ENCODE assay signal across 1 cellular context in the genomic region with DNA sequence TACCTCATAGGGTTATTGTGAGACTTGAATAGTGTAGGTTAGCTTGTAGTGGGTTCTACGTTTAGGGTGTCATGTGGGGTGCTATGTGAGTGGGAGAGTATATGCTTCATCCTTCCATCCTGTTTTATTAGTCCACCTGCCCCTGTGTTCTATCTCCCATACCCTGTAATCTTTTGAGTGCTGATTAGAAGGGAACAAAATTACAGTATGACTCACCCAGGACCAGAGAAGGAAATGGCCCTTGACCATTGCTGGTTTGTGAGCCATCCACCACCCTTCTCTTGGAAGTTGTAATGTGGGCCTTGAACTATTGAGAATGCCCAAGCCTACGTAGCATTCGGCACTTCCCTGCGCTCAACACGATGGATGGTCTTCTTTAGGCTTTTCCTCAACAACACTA.
TF ChIP-seq lines count a peak whose summit lies in the region.

No MANE protein-coding gene starts in this region.

TF ChIP-seq in HCT116, 20 proteins besides CTCF, POLR2A, EP300 and RAD21 (continued from another document):
- TF ChIP-seq FOSL1 (IDR thresholded peaks at IDR 0.05; ENCODE audit: low read depth) (peak; percentile 79), SIN3A (IDR thresholded peaks at IDR 0.05; ENCODE audit: low read depth) (no peak; the same call in 1 of the 2 replicates), MAX (IDR thresholded peaks at IDR 0.05) (no peak), EZH2 (IDR thresholded peaks at IDR 0.05) (no peak), TCF7L2 (IDR thresholded peaks at IDR 0.05; ENCODE audit: borderline replicate concordance, extremely low read depth, insufficient read depth, insufficient read length) (no peak), ZFX (IDR thresholded peaks at IDR 0.05) (no peak), CBX3 (IDR thresholded peaks at IDR 0.05; ENCODE audit: low read depth) (peak; percentile 67), SRF (IDR thresholded peaks at IDR 0.05; ENCODE audit: low read depth) (no peak), EZH2phosphoT487 (IDR thresholded peaks at IDR 0.05; ENCODE audit: borderline replicate concordance) (no peak), YY1 (IDR thresholded peaks at IDR 0.05; ENCODE audit: extremely low read depth, insufficient replicate concordance, low read depth, low read length) (no peak), POLR2AphosphoS5 (IDR thresholded peaks at IDR 0.05; ENCODE audit: low read depth, low read length) (no peak), CEBPB (IDR thresholded peaks at IDR 0.05; ENCODE audit: low read depth) (no peak), REST (IDR thresholded peaks at IDR 0.05; ENCODE audit: low read depth) (no peak), JUND (IDR thresholded peaks at IDR 0.05) (peak; percentile 80), EGR1 (IDR thresholded peaks at IDR 0.05; ENCODE audit: low read depth) (no peak)
- TF ChIP-seq, protein P1, sequence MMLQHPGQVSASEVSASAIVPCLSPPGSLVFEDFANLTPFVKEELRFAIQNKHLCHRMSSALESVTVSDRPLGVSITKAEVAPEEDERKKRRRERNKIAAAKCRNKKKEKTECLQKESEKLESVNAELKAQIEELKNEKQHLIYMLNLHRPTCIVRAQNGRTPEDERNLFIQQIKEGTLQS (IDR thresholded peaks at IDR 0.05) = no peak
